Comparison of ENCODE assay signal across 1 cellular context in the genomic region with DNA sequence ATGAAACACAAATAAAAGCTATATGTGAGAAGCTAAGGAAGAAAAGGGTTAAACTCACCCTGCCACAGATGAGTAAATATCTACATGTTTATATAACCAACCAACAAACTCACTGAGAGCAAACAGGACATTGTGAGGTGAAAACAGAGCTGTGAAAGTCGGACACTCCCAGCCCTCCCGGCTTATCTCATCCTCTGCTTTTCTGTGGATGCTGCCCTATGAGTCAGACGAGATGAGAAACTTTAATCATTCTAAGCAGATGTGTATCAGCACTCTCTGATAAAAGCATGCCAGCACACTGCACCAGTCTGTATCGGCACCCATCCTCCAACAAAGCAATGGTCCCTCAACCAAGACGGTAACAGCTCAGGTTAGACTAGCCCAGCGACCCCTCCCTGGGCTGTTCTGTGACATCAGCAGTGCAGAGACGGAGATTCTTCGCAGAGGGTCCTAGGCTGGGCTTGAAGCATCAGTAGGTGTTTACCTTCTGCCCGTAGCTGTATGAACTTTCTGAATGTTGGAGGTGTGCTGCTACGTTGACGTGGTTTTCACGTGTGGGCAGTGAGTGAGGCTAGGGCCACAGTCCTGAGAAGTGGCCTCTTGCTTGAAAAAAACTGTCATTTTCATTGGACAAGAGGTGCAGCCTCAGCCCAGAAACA.
TF ChIP-seq lines count a peak whose summit lies in the region.

No MANE protein-coding gene starts in this region.

TF ChIP-seq in K562, 482 proteins besides CTCF, POLR2A, EP300 and RAD21 (continued from another document):
- TF ChIP-seq, protein P1, sequence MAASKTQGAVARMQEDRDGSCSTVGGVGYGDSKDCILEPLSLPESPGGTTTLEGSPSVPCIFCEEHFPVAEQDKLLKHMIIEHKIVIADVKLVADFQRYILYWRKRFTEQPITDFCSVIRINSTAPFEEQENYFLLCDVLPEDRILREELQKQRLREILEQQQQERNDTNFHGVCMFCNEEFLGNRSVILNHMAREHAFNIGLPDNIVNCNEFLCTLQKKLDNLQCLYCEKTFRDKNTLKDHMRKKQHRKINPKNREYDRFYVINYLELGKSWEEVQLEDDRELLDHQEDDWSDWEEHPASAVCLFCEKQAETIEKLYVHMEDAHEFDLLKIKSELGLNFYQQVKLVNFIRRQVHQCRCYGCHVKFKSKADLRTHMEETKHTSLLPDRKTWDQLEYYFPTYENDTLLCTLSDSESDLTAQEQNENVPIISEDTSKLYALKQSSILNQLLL (CRISPR knock-in tag; IDR thresholded peaks at IDR 0.05; ENCODE audit: borderline replicate concordance), result no peak
- no peak for TF ChIP-seq NFIC (IDR thresholded peaks at IDR 0.05)
- TF ChIP-seq ZNF124 (CRISPR knock-in tag; IDR thresholded peaks at IDR 0.05), result no peak
